Comparison of ENCODE assay signal across 11 cellular contexts in the genomic region with DNA sequence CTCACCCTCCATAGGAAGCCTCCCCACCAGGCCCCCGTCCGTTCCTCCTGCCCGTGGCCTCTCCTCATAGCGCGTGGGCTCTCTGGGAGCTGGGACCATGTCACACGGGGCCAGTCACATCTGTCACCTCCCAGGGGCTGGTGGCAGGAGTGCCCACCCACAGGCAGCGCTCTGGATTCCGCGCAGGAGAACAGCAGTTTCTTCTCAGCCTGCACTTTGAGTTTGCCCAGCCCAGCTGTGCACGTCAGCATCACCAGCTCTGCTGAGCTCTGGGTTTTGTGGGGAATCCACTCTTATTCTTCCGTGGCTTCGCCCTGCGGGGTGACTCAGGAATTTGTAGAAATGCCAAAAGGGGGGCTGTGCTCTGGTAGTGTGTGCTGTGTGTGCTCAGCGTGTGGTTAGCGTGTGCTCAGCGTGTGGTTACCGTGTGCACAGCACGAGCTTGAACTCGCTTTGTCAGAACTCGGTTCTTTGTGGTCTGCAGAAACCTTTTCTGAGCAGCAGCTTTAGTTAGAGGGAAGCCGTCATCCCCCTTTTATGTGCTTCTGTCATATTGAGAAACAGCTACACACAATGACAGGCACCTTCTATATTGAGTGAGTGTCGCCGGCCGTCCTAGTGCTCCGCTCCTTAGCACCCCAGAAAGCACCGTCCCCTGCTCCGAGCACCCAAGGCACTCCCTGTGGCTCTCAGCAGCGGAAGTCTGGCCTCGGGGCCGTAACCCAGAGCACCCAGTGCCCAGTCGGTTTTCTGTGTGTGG. TPM values are rescaled to one million over a fixed set of nuclear protein-coding genes. Genes with fewer than 3 reads are reported as not detected.
DNase-seq lines count a peak whose midpoint lies in the region; ATAC-seq and TF ChIP-seq lines count a peak whose summit lies in the region.
"Had no signal": no experiment of that assay in that cellular context is flagged by ENCODE, and none has a peak within 500 bp of the region (broad histone marks: within the 10 kb centered on the region; RNA-seq: fewer than 3 reads in every experiment).

No MANE protein-coding gene starts in this region.

- TF ChIP-seq POLR2A in prostate gland (IDR thresholded peaks at IDR 0.05) (no peak), sigmoid colon (IDR thresholded peaks at IDR 0.05) (no peak)

- CTCF ChIA-PET in CD8-positive, alpha-beta memory T cell (lab: Charles Lee): interaction anchor here (0.8 to 1.9 kb wide), 4 partner anchors 18 to 119 kb away, joined by 3 to 4 read pairs (median 3); no protein-coding TSS in a partner anchor
- CTCF ChIA-PET in activated CD4-positive, alpha-beta T cell treated with anti-CD3 and anti-CD28 coated beads, Interleukin-2, amount 10 ng/mL, durations not matched to agents 7 days and 5 days (lab: Charles Lee): interaction anchor here (0.6 to 1.1 kb wide), 2 partner anchors 9 to 522 kb away, joined by 3 read pairs; no protein-coding TSS in a partner anchor

- peak; percentile 76 for ATAC-seq in activated naive CD8-positive, alpha-beta T cell treated with anti-CD3 and anti-CD28 coated beads, Interleukin-2, amount 10 ng/mL, durations not matched to agents 7 days and 5 days (ENCODE audit: low read depth)

- no peaks in the 10 kb centered on the region for H3K27me3 ChIP-seq in CD8-positive, alpha-beta memory T cell (ENCODE audit: insufficient read depth, low read length, poor library complexity, severe bottlenecking)
- H3K27me3 ChIP-seq in prostate gland (replicated peaks; ENCODE audit: insufficient read depth): no peaks in the 10 kb centered on the region
- no peaks in the 10 kb centered on the region for H3K27me3 ChIP-seq in sigmoid colon
- H3K27me3 ChIP-seq: ovary had no signal

- peak overlapping the region; percentile 91 to 100 (median 99) for H3K27ac Mint-ChIP-seq in CD8-positive, alpha-beta memory T cell
- peak overlapping the region; percentile 99 for H3K27ac Mint-ChIP-seq in activated CD4-positive, alpha-beta T cell treated with anti-CD3 and anti-CD28 coated beads, Interleukin-2, amount 10 ng/mL, durations not matched to agents 7 days and 5 days
- H3K27ac Mint-ChIP-seq in activated naive CD8-positive, alpha-beta T cell treated with anti-CD3 and anti-CD28 coated beads, Interleukin-2, amount 10 ng/mL, durations not matched to agents 7 days and 5 days: peak overlapping the region; percentile 94

- H3K27ac ChIP-seq in CD8-positive, alpha-beta memory T cell (ENCODE audit: low read depth, low read length): peak overlapping the region; percentile 47
- H3K27ac ChIP-seq in prostate gland: no peak overlapping the region
- no peak overlapping the region for H3K27ac ChIP-seq in sigmoid colon
- H3K27ac ChIP-seq: ovary had no signal

- peak overlapping the region; percentile 80 to 97 (median 95) for H3K4me3 Mint-ChIP-seq in CD8-positive, alpha-beta memory T cell
- H3K4me3 Mint-ChIP-seq in activated CD4-positive, alpha-beta T cell treated with anti-CD3 and anti-CD28 coated beads, Interleukin-2, amount 10 ng/mL, durations not matched to agents 7 days and 5 days: peak overlapping the region; percentile 75
- peak overlapping the region; percentile 76 for H3K4me3 Mint-ChIP-seq in activated naive CD8-positive, alpha-beta T cell treated with anti-CD3 and anti-CD28 coated beads, Interleukin-2, amount 10 ng/mL, durations not matched to agents 7 days and 5 days

- no peaks in the 10 kb centered on the region for H3K27me3 Mint-ChIP-seq in CD8-positive, alpha-beta memory T cell
- H3K27me3 Mint-ChIP-seq in activated CD4-positive, alpha-beta T cell treated with anti-CD3 and anti-CD28 coated beads, Interleukin-2, amount 10 ng/mL, durations not matched to agents 7 days and 5 days: no peaks in the 10 kb centered on the region
- H3K27me3 Mint-ChIP-seq in activated naive CD8-positive, alpha-beta T cell treated with anti-CD3 and anti-CD28 coated beads, Interleukin-2, amount 10 ng/mL, durations not matched to agents 7 days and 5 days: no peaks in the 10 kb centered on the region

- H3K36me3 ChIP-seq in CD8-positive, alpha-beta memory T cell (ENCODE audit: insufficient read depth, low read length): peaks cover 12% of the 10 kb centered on the region
- peaks cover 4 to 5% of the 10 kb centered on the region in 2 donors for H3K36me3 ChIP-seq in prostate gland
- H3K36me3 ChIP-seq in sigmoid colon: peaks cover 4 to 17% (median 12%) of the 10 kb centered on the region in 4 donors
- H3K36me3 ChIP-seq: ovary had no signal

- H3K9me3 Mint-ChIP-seq in CD8-positive, alpha-beta memory T cell: no peaks in the 10 kb centered on the region
- H3K9me3 Mint-ChIP-seq in activated CD4-positive, alpha-beta T cell treated with anti-CD3 and anti-CD28 coated beads, Interleukin-2, amount 10 ng/mL, durations not matched to agents 7 days and 5 days: no peaks in the 10 kb centered on the region
- H3K9me3 Mint-ChIP-seq in activated naive CD8-positive, alpha-beta T cell treated with anti-CD3 and anti-CD28 coated beads, Interleukin-2, amount 10 ng/mL, durations not matched to agents 7 days and 5 days: no peaks in the 10 kb centered on the region

- peaks cover 61 to 76% (median 63%) of the 10 kb centered on the region in 3 donors for H3K4me1 Mint-ChIP-seq in CD8-positive, alpha-beta memory T cell
- H3K4me1 Mint-ChIP-seq in activated CD4-positive, alpha-beta T cell treated with anti-CD3 and anti-CD28 coated beads, Interleukin-2, amount 10 ng/mL, durations not matched to agents 7 days and 5 days: peaks cover 81% of the 10 kb centered on the region
- H3K4me1 Mint-ChIP-seq in activated naive CD8-positive, alpha-beta T cell treated with anti-CD3 and anti-CD28 coated beads, Interleukin-2, amount 10 ng/mL, durations not matched to agents 7 days and 5 days: peaks cover 54% of the 10 kb centered on the region

- H3K4me3 ChIP-seq in CD8-positive, alpha-beta memory T cell (ENCODE audit: low read length): peak overlapping the region; percentile 40
- H3K4me3 ChIP-seq in prostate gland (no peak overlapping the region), sigmoid colon (no peak overlapping the region)
- H3K4me3 ChIP-seq: ovary had no signal

- WGBS in prostate gland: 85% methylated on average over 29 of the region's 31 CpGs
- WGBS in sigmoid colon, 2 donors: 72 to 84% methylated on average over 31 of the region's 31 CpGs

- H3K36me3 Mint-ChIP-seq in CD8-positive, alpha-beta memory T cell: peaks cover 0 to 42% (median 0%) of the 10 kb centered on the region in 3 donors
- H3K36me3 Mint-ChIP-seq in activated CD4-positive, alpha-beta T cell treated with anti-CD3 and anti-CD28 coated beads, Interleukin-2, amount 10 ng/mL, durations not matched to agents 7 days and 5 days (ENCODE audit: low read depth): peaks cover 42% of the 10 kb centered on the region
- peaks cover 12% of the 10 kb centered on the region for H3K36me3 Mint-ChIP-seq in activated naive CD8-positive, alpha-beta T cell treated with anti-CD3 and anti-CD28 coated beads, Interleukin-2, amount 10 ng/mL, durations not matched to agents 7 days and 5 days

- H3K9me3 ChIP-seq in CD8-positive, alpha-beta memory T cell (ENCODE audit: low read length): no peaks in the 10 kb centered on the region
- no peaks in the 10 kb centered on the region for H3K9me3 ChIP-seq in prostate gland
- no peaks in the 10 kb centered on the region for H3K9me3 ChIP-seq in sigmoid colon
- H3K9me3 ChIP-seq: BE2C, ovary had no signal

- peaks cover 72% of the 10 kb centered on the region for H3K4me1 ChIP-seq in CD8-positive, alpha-beta memory T cell (ENCODE audit: insufficient read depth, low read length)
- H3K4me1 ChIP-seq in prostate gland (replicated peaks) (peaks cover 11% of the 10 kb centered on the region), sigmoid colon (peaks cover 0 to 32% (median 25%) of the 10 kb centered on the region in 4 donors)

- TF ChIP-seq CTCF in prostate gland (IDR thresholded peaks at IDR 0.05) (no peak), sigmoid colon (IDR thresholded peaks at IDR 0.05) (no peak)

- peak; percentile 30 to 89 (median 80) for DNase-seq in CD8-positive, alpha-beta memory T cell
- DNase-seq in activated CD4-positive, alpha-beta T cell treated with anti-CD3 and anti-CD28 coated beads, Interleukin-2, amount 10 ng/mL, durations not matched to agents 7 days and 5 days: peak; percentile 83
- peak; percentile 65 for DNase-seq in activated naive CD8-positive, alpha-beta T cell treated with anti-CD3 and anti-CD28 coated beads, Interleukin-2, amount 10 ng/mL, durations not matched to agents 7 days and 5 days
- DNase-seq in stimulated activated CD4-positive, alpha-beta T cell treated with anti-CD3 and anti-CD28 coated beads, Interleukin-4, amount 100 ng/mL, for 1 hour: peak; percentile 58
- DNase-seq in prostate gland (ENCODE audit: low spot score) (no peak), sigmoid colon (no peak), NCI-H1694 treated with DMSO at 0.1 percent for 48 hours (lab: John Stamatoyannopoulos, UW) (no peak), NCI-H1105 treated with DMSO at 0.1 percent for 48 hours (lab: John Stamatoyannopoulos, UW) (no peak)
- DNase-seq: BE2C, ovary, Right ventricle myocardium superior had no signal

- no peak for TF ChIP-seq EP300 in sigmoid colon (IDR thresholded peaks at IDR 0.05)

- POLR2A ChIA-PET in CD8-positive, alpha-beta memory T cell (lab: Charles Lee): interaction anchor here (0.6 to 1.5 kb wide), 3 partner anchors 16 to 689 kb away, joined by 4 to 6 read pairs (median 4); no protein-coding TSS in a partner anchor
- POLR2A ChIA-PET in activated CD4-positive, alpha-beta T cell treated with anti-CD3 and anti-CD28 coated beads, Interleukin-2, amount 10 ng/mL, durations not matched to agents 7 days and 5 days (lab: Charles Lee): no interaction called here
- POLR2A ChIA-PET in activated naive CD8-positive, alpha-beta T cell treated with anti-CD3 and anti-CD28 coated beads, Interleukin-2, amount 10 ng/mL, durations not matched to agents 7 days and 5 days (lab: Charles Lee): interaction anchor here (0.9 to 2.3 kb wide), 7 partner anchors 9 to 285 kb away, joined by 3 to 10 read pairs (median 3); a partner anchor contains a TSS

- intact Hi-C loops in prostate gland (cut with DNase I) (no loop called here), sigmoid colon (cut with DNase I) (no loop called here)

RNA-seq across cellular contexts. Expression of a gene that starts 3.3 kb away (rescaled TPM):
- 10 to 100 TPM; 43.6 to 43.9 TPM for total RNA-seq in CD8-positive, alpha-beta memory T cell
- polyA plus RNA-seq in CD8-positive, alpha-beta memory T cell: 35.5 TPM
- 10 to 100 TPM; 57.3 to 62.0 TPM for total RNA-seq in activated CD4-positive, alpha-beta T cell treated with anti-CD3 and anti-CD28 coated beads, Interleukin-2, amount 10 ng/mL, durations not matched to agents 7 days and 5 days
- 10 to 100 TPM; 53.0 to 53.7 TPM for total RNA-seq in activated naive CD8-positive, alpha-beta T cell treated with anti-CD3 and anti-CD28 coated beads, Interleukin-2, amount 10 ng/mL, durations not matched to agents 7 days and 5 days
- 10 to 100 TPM; 42.1 to 80.5 TPM for total RNA-seq in prostate gland
- 10 to 100 TPM; 19.7 to 31.6 (median 24.8) TPM for total RNA-seq in sigmoid colon
- 10 to 100 TPM; 28.2 to 42.2 (median 35.6) TPM for polyA plus RNA-seq in sigmoid colon

Comparison
In these comparisons a context has a peak if more than half of its experiments do, and no peak if none do; other contexts are left out.
1. DNase-seq: peak in CD8-positive, alpha-beta memory T cell (5 of 5), activated CD4-positive, alpha-beta T cell treated with anti-CD3 and anti-CD28 coated beads, Interleukin-2, amount 10 ng/mL, durations not matched to agents 7 days and 5 days (single experiment), activated naive CD8-positive, alpha-beta T cell treated with anti-CD3 and anti-CD28 coated beads, Interleukin-2, amount 10 ng/mL, durations not matched to agents 7 days and 5 days (single experiment) and stimulated activated CD4-positive, alpha-beta T cell treated with anti-CD3 and anti-CD28 coated beads, Interleukin-4, amount 100 ng/mL, for 1 hour (single experiment); none in prostate gland (single experiment), sigmoid colon (single experiment), NCI-H1694 treated with DMSO at 0.1 percent for 48 hours (single experiment) and NCI-H1105 treated with DMSO at 0.1 percent for 48 hours (single experiment).
2. Peak in every context shown above with its lines, with median percentiles within 50 percentile points of each other: H3K27ac Mint-ChIP-seq and H3K4me3 Mint-ChIP-seq.